Comparison of ENCODE assay signal across 12 cellular contexts in the genomic region with DNA sequence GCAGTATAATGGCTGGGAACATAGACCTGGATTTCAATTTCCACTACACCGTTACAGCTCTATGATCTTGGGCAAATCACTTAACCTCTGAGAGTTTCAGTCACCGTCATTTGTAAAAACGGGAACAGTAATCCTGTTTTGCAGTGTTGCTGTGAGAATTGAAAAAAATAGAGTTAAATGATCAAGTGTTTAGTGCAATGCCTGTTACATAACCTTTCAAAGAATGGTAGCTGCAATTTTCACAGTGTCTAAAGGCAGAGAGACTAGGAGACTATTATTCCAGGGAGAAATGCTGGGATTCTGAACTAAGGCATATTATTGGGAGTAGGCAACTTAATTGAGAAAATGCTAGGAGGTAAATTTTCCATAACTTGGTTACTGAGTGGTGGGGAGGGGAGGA. TPM values are rescaled to one million over a fixed set of nuclear protein-coding genes. Genes with fewer than 3 reads are reported as not detected.
DNase-seq lines count a peak whose midpoint lies in the region; ATAC-seq, FAIRE-seq and TF ChIP-seq lines count a peak whose summit lies in the region.
"Had no signal": no experiment of that assay in that cellular context is flagged by ENCODE, and none has a peak within 500 bp of the region (broad histone marks: within the 10 kb centered on the region; RNA-seq: fewer than 3 reads in every experiment).

No MANE protein-coding gene starts in this region.

- intact Hi-C loops in CD4-positive, alpha-beta T cell (cut with DNase I, micrococcal nuclease) = loop anchor here (5.0 to 10.0 kb wide), 4 partner anchors 127 to 228 kb away; partner anchors contain the start of gene NFE2L2 (in 1 of the 2)
- intact Hi-C loops in activated T-helper 2 cell treated with anti-CD3 and anti-CD28 coated beads, Interferon-gamma antibody, Interleukin-2, Interleukin-4, amounts not matched to agents 10 μg/mL and 5 μg/mL and 100 μg/mL, durations not matched to agents 14 hours and 24 hours and 36 hours (cut with micrococcal nuclease) = loop anchor here (5.0 to 10.0 kb wide), 2 partner anchors 180 to 223 kb away; partner anchors contain the start of gene HNRNPA3

- no peak overlapping the region for H3K27ac ChIP-seq in CD4-positive, alpha-beta T cell (ENCODE audit: low read depth, low read length)

- CTCF ChIA-PET in CD4-positive, alpha-beta T cell (lab: Charles Lee) = interaction anchor here (1.6 kb wide), 1 partner anchor 230 kb away, joined by 9 read pairs; no protein-coding TSS in a partner anchor

- no peaks in the 10 kb centered on the region for H3K27me3 ChIP-seq in CD4-positive, alpha-beta T cell (ENCODE audit: control insufficient read depth, insufficient read depth, low read length)
- H3K27me3 ChIP-seq: stomach had no signal

- H3K4me3 Mint-ChIP-seq in CD4-positive, alpha-beta T cell = peak overlapping the region; percentile 30
- H3K4me3 Mint-ChIP-seq in activated T-helper 2 cell treated with anti-CD3 and anti-CD28 coated beads, Interferon-gamma antibody, Interleukin-2, Interleukin-4, amounts not matched to agents 10 μg/mL and 5 μg/mL and 100 μg/mL, durations not matched to agents 14 hours and 24 hours and 36 hours (ENCODE audit: low read depth) = peak overlapping the region; percentile 96
- H3K4me3 Mint-ChIP-seq in mesothelial cell of epicardium = peak overlapping the region; percentile 15

- no peak for ATAC-seq in CD4-positive, alpha-beta T cell (ENCODE audit: poor library complexity)
- no peak for ATAC-seq in HG03139 (IDR thresholded peaks at IDR 0.05; ENCODE audit: unreplicated experiment)

- FAIRE-seq in GM18507 (lab: Jason Lieb, UNC) = peak; percentile 47

- H3K9me3 ChIP-seq in CD4-positive, alpha-beta T cell (ENCODE audit: control insufficient read depth, low read length) = no peaks in the 10 kb centered on the region
- H3K9me3 ChIP-seq: stomach had no signal

- POLR2A ChIA-PET in CD4-positive, alpha-beta T cell (lab: Charles Lee) = interaction anchor here (0.6 to 0.8 kb wide), 2 partner anchors 26 to 230 kb away, joined by 3 read pairs; no protein-coding TSS in a partner anchor

- peaks cover 17% of the 10 kb centered on the region for H3K36me3 Mint-ChIP-seq in CD4-positive, alpha-beta T cell (ENCODE audit: low read depth)
- H3K36me3 Mint-ChIP-seq in activated T-helper 2 cell treated with anti-CD3 and anti-CD28 coated beads, Interferon-gamma antibody, Interleukin-2, Interleukin-4, amounts not matched to agents 10 μg/mL and 5 μg/mL and 100 μg/mL, durations not matched to agents 14 hours and 24 hours and 36 hours (ENCODE audit: low read depth) = peaks cover 56% of the 10 kb centered on the region
- peaks cover 2% of the 10 kb centered on the region for H3K36me3 Mint-ChIP-seq in mesothelial cell of epicardium

- peaks cover 86% of the 10 kb centered on the region for H3K4me1 Mint-ChIP-seq in CD4-positive, alpha-beta T cell (ENCODE audit: low read depth)
- H3K4me1 Mint-ChIP-seq in activated T-helper 2 cell treated with anti-CD3 and anti-CD28 coated beads, Interferon-gamma antibody, Interleukin-2, Interleukin-4, amounts not matched to agents 10 μg/mL and 5 μg/mL and 100 μg/mL, durations not matched to agents 14 hours and 24 hours and 36 hours (ENCODE audit: low read depth) = peaks cover 77% of the 10 kb centered on the region
- H3K4me1 Mint-ChIP-seq in mesothelial cell of epicardium = peaks cover 60% of the 10 kb centered on the region

- no peak for TF ChIP-seq CTCF in CD4-positive, alpha-beta T cell (IDR thresholded peaks at IDR 0.05)
- TF ChIP-seq CTCF in mesothelial cell of epicardium (IDR thresholded peaks at IDR 0.05; ENCODE audit: unreplicated experiment) = no peak

- no peak for DNase-seq in CD4-positive, alpha-beta T cell
- DNase-seq in GM18507 (ENCODE audit: extremely low spot score, insufficient read length, low read depth) = no peak
- no peak for DNase-seq in activated T-helper 2 cell treated with anti-CD3 and anti-CD28 coated beads, Interferon-gamma antibody, Interleukin-2, Interleukin-4, amounts not matched to agents 10 μg/mL and 5 μg/mL and 100 μg/mL, durations not matched to agents 14 hours and 24 hours and 36 hours (ENCODE audit: low spot score)
- DNase-seq in mesothelial cell of epicardium (ENCODE audit: low spot score in 2 of 2, unreplicated experiment in 2 of 2) = no peak
- no peak for DNase-seq in putamen (ENCODE audit: low spot score)
- no peak for DNase-seq in SKM-1 (lab: John Stamatoyannopoulos, UW; ENCODE audit: unreplicated experiment)
- DNase-seq in pons (ENCODE audit: low spot score) = no peak
- DNase-seq: DMS 273 treated with DMSO at 0.1 percent for 48 hours, NCI-H1105 treated with DMSO at 0.1 percent for 48 hours, NCI-H524 treated with DMSO at 0.1 percent for 48 hours, stomach had no signal

- H3K27ac Mint-ChIP-seq in CD4-positive, alpha-beta T cell = peak overlapping the region; percentile 80
- no peak overlapping the region for H3K27ac Mint-ChIP-seq in activated T-helper 2 cell treated with anti-CD3 and anti-CD28 coated beads, Interferon-gamma antibody, Interleukin-2, Interleukin-4, amounts not matched to agents 10 μg/mL and 5 μg/mL and 100 μg/mL, durations not matched to agents 14 hours and 24 hours and 36 hours
- no peak overlapping the region for H3K27ac Mint-ChIP-seq in mesothelial cell of epicardium

- no peaks in the 10 kb centered on the region for H3K9me3 Mint-ChIP-seq in CD4-positive, alpha-beta T cell
- no peaks in the 10 kb centered on the region for H3K9me3 Mint-ChIP-seq in activated T-helper 2 cell treated with anti-CD3 and anti-CD28 coated beads, Interferon-gamma antibody, Interleukin-2, Interleukin-4, amounts not matched to agents 10 μg/mL and 5 μg/mL and 100 μg/mL, durations not matched to agents 14 hours and 24 hours and 36 hours
- no peaks in the 10 kb centered on the region for H3K9me3 Mint-ChIP-seq in mesothelial cell of epicardium

- H3K27me3 Mint-ChIP-seq in CD4-positive, alpha-beta T cell = no peaks in the 10 kb centered on the region
- no peaks in the 10 kb centered on the region for H3K27me3 Mint-ChIP-seq in activated T-helper 2 cell treated with anti-CD3 and anti-CD28 coated beads, Interferon-gamma antibody, Interleukin-2, Interleukin-4, amounts not matched to agents 10 μg/mL and 5 μg/mL and 100 μg/mL, durations not matched to agents 14 hours and 24 hours and 36 hours (ENCODE audit: low read depth)
- H3K27me3 Mint-ChIP-seq in mesothelial cell of epicardium (ENCODE audit: low read depth) = no peaks in the 10 kb centered on the region

RNA-seq across cellular contexts. Expression of gene AGPS, which starts 2.0 kb away (rescaled TPM):
- total RNA-seq in CD4-positive, alpha-beta T cell = 10 to 100 TPM; 21.5 to 23.9 TPM
- 70.4 and 74.4 TPM in 2 replicates for total RNA-seq in activated T-helper 2 cell treated with anti-CD3 and anti-CD28 coated beads, Interferon-gamma antibody, Interleukin-2, Interleukin-4, amounts not matched to agents 10 μg/mL and 5 μg/mL and 100 μg/mL, durations not matched to agents 14 hours and 24 hours and 36 hours
- total RNA-seq in mesothelial cell of epicardium = 43.9 to 47.9 TPM (median 47.3 TPM) in 3 replicates

Comparison
In these comparisons a context has a peak if more than half of its experiments do, and no peak if none do; other contexts are left out.
1. H3K4me3 Mint-ChIP-seq: peak in every context shown above with its lines; median percentile 96 in activated T-helper 2 cell treated with anti-CD3 and anti-CD28 coated beads, Interferon-gamma antibody, Interleukin-2, Interleukin-4, amounts not matched to agents 10 μg/mL and 5 μg/mL and 100 μg/mL, durations not matched to agents 14 hours and 24 hours and 36 hours; 30 in CD4-positive, alpha-beta T cell; 15 in mesothelial cell of epicardium.